In genomic region chr5:17272111-17272510, GRCh38 we compare ENCODE assay signal across 25 cellular contexts. TPM values are rescaled to one million over a fixed set of nuclear protein-coding genes. Genes with fewer than 3 reads are reported as not detected.
DNase-seq lines count a peak whose midpoint lies in the region; ATAC-seq and TF ChIP-seq lines count a peak whose summit lies in the region.
"Had no signal": no experiment of that assay in that cellular context is flagged by ENCODE, and none has a peak within 500 bp of the region (broad histone marks: within the 10 kb centered on the region; RNA-seq: fewer than 3 reads in every experiment).

No MANE protein-coding gene starts in this region.

- peaks cover 31% of the 10 kb centered on the region for H3K4me1 Mint-ChIP-seq in WTC11
- peaks cover 44 to 77% (median 45%) of the 10 kb centered on the region in 3 donors for H3K4me1 Mint-ChIP-seq in naive B cell
- H3K4me1 Mint-ChIP-seq: CD4-positive, alpha-beta memory T cell had no signal

- H3K79me2 ChIP-seq in Karpas-422 (ENCODE audit: low read length): peaks cover 12% of the 10 kb centered on the region; the same call in 1 of the 2 replicates

- H2AFZ ChIP-seq in Karpas-422 (ENCODE audit: low read length): no peak overlapping the region

- CTCF ChIA-PET in A673 (lab: Charles Lee): no interaction called here
- CTCF ChIA-PET in WTC11 (lab: Charles Lee): interaction anchor here (1.1 kb wide), 1 partner anchor 13 kb away, joined by 4 read pairs; no protein-coding TSS in a partner anchor

- no peaks in the 10 kb centered on the region for H3K27me3 Mint-ChIP-seq in WTC11 (ENCODE audit: low read depth)
- H3K27me3 Mint-ChIP-seq in naive B cell: no peaks in the 10 kb centered on the region
- H3K27me3 Mint-ChIP-seq: CD4-positive, alpha-beta memory T cell had no signal

- no peak overlapping the region for H3K4me3 Mint-ChIP-seq in WTC11
- no peak overlapping the region for H3K4me3 Mint-ChIP-seq in naive B cell
- H3K4me3 Mint-ChIP-seq: CD4-positive, alpha-beta memory T cell; H9 had no signal

- no peaks in the 10 kb centered on the region for H3K9me3 ChIP-seq in A673 (ENCODE audit: low read depth, low read length, poor library complexity, severe bottlenecking)
- H3K9me3 ChIP-seq in Karpas-422 (ENCODE audit: low read length): no peaks in the 10 kb centered on the region
- no peaks in the 10 kb centered on the region for H3K9me3 ChIP-seq in sigmoid colon
- H3K9me3 ChIP-seq in Peyer's patch: no peaks in the 10 kb centered on the region
- H3K9me3 ChIP-seq: Caco-2, MG63, SK-N-SH had no signal

- no peak for TF ChIP-seq EP300 in sigmoid colon (IDR thresholded peaks at IDR 0.05)

- no peak overlapping the region for H3K4me3 ChIP-seq in A673 (ENCODE audit: low read depth, low read length, poor library complexity, severe bottlenecking)
- H3K4me3 ChIP-seq in Karpas-422 (ENCODE audit: low read length): no peak overlapping the region
- no peak overlapping the region for H3K4me3 ChIP-seq in sigmoid colon
- no peak overlapping the region for H3K4me3 ChIP-seq in Peyer's patch
- H3K4me3 ChIP-seq: MG63 had no signal

- DNase-seq in A673 (ENCODE audit: low spot score) (no peak), Karpas-422 (no peak), WTC11 (ENCODE audit: low spot score) (no peak), naive B cell (no peak), AML-193 (lab: John Stamatoyannopoulos, UW) (no peak), sigmoid colon (no peak), Peyer's patch (no peak)
- DNase-seq: 8988T; C1 segment of cervical spinal cord; Caco-2; CD4-positive, alpha-beta memory T cell; DMS79 treated with DMSO at 0.1 percent for 48 hours; GF-D8; H9; KBM-7; MG63; NCI-H1105 treated with DMSO at 0.1 percent for 48 hours; NCI-H146; NCI-H2029; NCI-H446 treated with DMSO at 0.1 percent for 48 hours; NCI-H526 treated with DMSO at 0.1 percent for 48 hours; OCI-M1; SIG-M5; SK-N-SH had no signal

- no peaks in the 10 kb centered on the region for H4K20me1 ChIP-seq in Karpas-422 (ENCODE audit: insufficient read depth, low read depth, low read length)

- WGBS in sigmoid colon, 2 donors: 91 to 95% methylated on average over 3 of the region's 3 CpGs

- H3K36me3 ChIP-seq in A673 (ENCODE audit: insufficient read depth, low read length, poor library complexity, severe bottlenecking) (peaks cover 46% of the 10 kb centered on the region), Karpas-422 (ENCODE audit: insufficient read depth, low read length) (no peaks in the 10 kb centered on the region), sigmoid colon (no peaks in the 10 kb centered on the region), Peyer's patch (no peaks in the 10 kb centered on the region)

- ATAC-seq in WTC11 (peak; percentile 84), naive B cell (ENCODE audit: low read depth in 2 of 2) (no peak), GM21515 (IDR thresholded peaks at IDR 0.05; ENCODE audit: unreplicated experiment) (no peak)

- H3K27ac ChIP-seq in A673 (ENCODE audit: low read depth, low read length, poor library complexity, severe bottlenecking) (peak overlapping the region; percentile 54), Karpas-422 (ENCODE audit: low read length) (no peak overlapping the region; the same call in 1 of the 2 replicates), sigmoid colon (no peak overlapping the region), Peyer's patch (no peak overlapping the region)

- no peaks in the 10 kb centered on the region for H3K9me2 ChIP-seq in Karpas-422 (replicated peaks; ENCODE audit: insufficient read depth, low read length)
- H3K9me2 ChIP-seq: SK-N-SH had no signal

- peaks cover 31% of the 10 kb centered on the region for H3K36me3 Mint-ChIP-seq in WTC11
- peaks cover 15 to 21% of the 10 kb centered on the region in 2 donors for H3K36me3 Mint-ChIP-seq in naive B cell
- H3K36me3 Mint-ChIP-seq: CD4-positive, alpha-beta memory T cell had no signal

- H3K9ac ChIP-seq in Karpas-422 (ENCODE audit: low read length): no peak overlapping the region
- H3K9ac ChIP-seq: SK-N-SH had no signal

- H3K27me3 ChIP-seq in A673 (replicated peaks; ENCODE audit: insufficient read depth, low read depth, low read length, poor library complexity): no peaks in the 10 kb centered on the region
- H3K27me3 ChIP-seq in Karpas-422 (ENCODE audit: low read length): no peaks in the 10 kb centered on the region
- no peaks in the 10 kb centered on the region for H3K27me3 ChIP-seq in sigmoid colon
- no peaks in the 10 kb centered on the region for H3K27me3 ChIP-seq in Peyer's patch
- H3K27me3 ChIP-seq: MG63 had no signal

- H3K27ac Mint-ChIP-seq in WTC11 (peak overlapping the region; percentile 38; the same call in 1 of the 2 replicates), naive B cell (peak overlapping the region in 4 of 6 donors; percentile 35 to 82 (median 67))
- H3K27ac Mint-ChIP-seq: CD4-positive, alpha-beta memory T cell; H9 had no signal

- H3K4me2 ChIP-seq in Karpas-422 (ENCODE audit: low read depth, low read length, poor library complexity, severe bottlenecking): peak overlapping the region; percentile 56
- H3K4me2 ChIP-seq: SK-N-SH had no signal

- TF ChIP-seq CTCF in A673 (conservative IDR thresholded peaks at IDR 0.05; ENCODE audit: low read depth, low read length): no peak
- no peak for TF ChIP-seq CTCF in WTC11 (IDR thresholded peaks at IDR 0.05)
- TF ChIP-seq CTCF in sigmoid colon (IDR thresholded peaks at IDR 0.05): no peak
- TF ChIP-seq CTCF in Peyer's patch (IDR thresholded peaks at IDR 0.05): no peak

- no TSS peak for BruUV-seq in A673 (replicated peaks; lab: Mats Ljungman, UMichigan)

- intact Hi-C loops in A673 (cut with micrococcal nuclease; ENCODE audit: unreplicated experiment): no loop called here
- intact Hi-C loops in sigmoid colon (cut with DNase I): no loop called here

- peaks cover 38% of the 10 kb centered on the region for H3K4me1 ChIP-seq in A673 (ENCODE audit: insufficient read depth, low read length, poor library complexity, severe bottlenecking)
- peaks cover 60% of the 10 kb centered on the region for H3K4me1 ChIP-seq in Karpas-422 (ENCODE audit: low read length)
- H3K4me1 ChIP-seq in sigmoid colon: no peaks in the 10 kb centered on the region
- H3K4me1 ChIP-seq in Peyer's patch: peaks cover 0 to 7% (median 2%) of the 10 kb centered on the region in 4 donors
- H3K4me1 ChIP-seq: Caco-2 had no signal

- POLR2A ChIA-PET in A673 (lab: Charles Lee; ENCODE audit: low non-redundant PET): no interaction called here
- POLR2A ChIA-PET in WTC11 (lab: Charles Lee): no interaction called here

- TF ChIP-seq POLR2A in sigmoid colon (IDR thresholded peaks at IDR 0.05) (no peak), Peyer's patch (IDR thresholded peaks at IDR 0.05) (no peak)

- H3K9me3 Mint-ChIP-seq in WTC11 (peaks cover 3% of the 10 kb centered on the region; the same call in 1 of the 2 replicates), naive B cell (peaks cover 3 to 14% (median 8%) of the 10 kb centered on the region in 7 donors)
- H3K9me3 Mint-ChIP-seq: H9 had no signal

TF ChIP-seq in WTC11, 78 proteins besides CTCF, POLR2A, EP300 and RAD21:
- TF ChIP-seq GTF2I (CRISPR knock-in tag; conservative IDR thresholded peaks at IDR 0.05) (no peak), ZNF396 (CRISPR knock-in tag; IDR thresholded peaks at IDR 0.05; ENCODE audit: borderline replicate concordance) (no peak), ZNF317 (CRISPR knock-in tag; IDR thresholded peaks at IDR 0.05; ENCODE audit: borderline replicate concordance, low read depth) (no peak), ZBTB21 (CRISPR knock-in tag; IDR thresholded peaks at IDR 0.05; ENCODE audit: borderline replicate concordance) (no peak), SMAD3 (CRISPR knock-in tag; IDR thresholded peaks at IDR 0.05; ENCODE audit: borderline replicate concordance) (no peak), ZNF671 (CRISPR knock-in tag; IDR thresholded peaks at IDR 0.05) (no peak), RELA (CRISPR knock-in tag; IDR thresholded peaks at IDR 0.05; ENCODE audit: borderline replicate concordance) (no peak), NR3C1 (CRISPR knock-in tag; conservative IDR thresholded peaks at IDR 0.05; ENCODE audit: low read depth) (no peak), MYBL2 (CRISPR knock-in tag; IDR thresholded peaks at IDR 0.05) (no peak), ETV6 (CRISPR knock-in tag; IDR thresholded peaks at IDR 0.05) (no peak), TEAD1 (CRISPR knock-in tag; IDR thresholded peaks at IDR 0.05) (no peak), PRRX2 (CRISPR knock-in tag; IDR thresholded peaks at IDR 0.05) (no peak), JAZF1 (CRISPR knock-in tag; IDR thresholded peaks at IDR 0.05) (no peak)
- TF ChIP-seq, protein P1, sequence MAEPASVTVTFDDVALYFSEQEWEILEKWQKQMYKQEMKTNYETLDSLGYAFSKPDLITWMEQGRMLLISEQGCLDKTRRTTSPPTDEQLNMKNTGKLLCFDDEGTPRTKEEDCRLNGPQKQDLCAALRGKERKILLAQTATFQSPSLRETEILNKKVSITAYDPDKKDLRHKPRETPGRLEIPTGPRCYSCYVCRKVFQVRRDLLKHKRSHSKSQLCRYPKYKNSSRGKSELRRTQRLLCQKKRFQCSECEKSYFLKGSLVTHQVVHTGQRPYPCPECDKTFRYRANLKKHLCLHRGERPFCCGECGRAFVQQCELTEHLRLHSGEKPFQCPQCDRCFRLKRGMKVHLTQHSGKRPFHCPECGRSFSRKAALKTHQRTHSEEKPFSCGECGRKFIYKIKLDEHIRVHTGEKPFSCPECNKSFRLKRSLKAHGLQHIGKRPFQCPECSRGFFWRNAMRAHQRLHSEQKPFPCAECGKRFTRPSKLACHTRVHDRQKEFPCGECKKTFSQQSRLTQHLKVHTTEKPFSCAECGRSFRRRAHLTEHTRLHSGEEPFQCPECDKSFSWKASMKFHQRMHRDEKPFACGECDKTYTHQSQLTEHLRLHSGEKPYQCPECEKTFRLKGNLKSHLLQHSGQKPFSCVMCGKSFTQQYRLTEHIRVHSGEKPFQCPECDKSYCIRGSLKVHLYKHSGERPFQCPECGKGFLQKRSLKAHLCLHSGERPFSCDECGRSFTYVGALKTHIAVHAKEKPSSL (CRISPR knock-in tag; conservative IDR thresholded peaks at IDR 0.05): no peak
TF ChIP-seq in WTC11: peak in this region for 0.

RNA-seq across cellular contexts. Expression of gene BASP1, which starts 54.7 kb away (rescaled TPM):
- 394 and 397 TPM in 2 replicates for total RNA-seq in A673 (2021)
- total RNA-seq in Karpas-422 (2014; rRNA removed; shearing (Covaris generic); ENCODE audit: low replicate concordance): 25.8 and 34.6 TPM in 2 replicates
- 108 to 123 TPM (median 119 TPM) in 3 replicates for total RNA-seq in WTC11 (2021)
- 100 to 1,000 TPM in 2 of 6 donors, 10 to 100 TPM in 4; 64.4 to 149 (median 82.2) TPM for polyA plus RNA-seq in naive B cell (ENCODE audit: low read depth in 6 of 6)
- 10 to 100 TPM in 2 of 4 donors, 1 to 10 TPM in 2; 8.6 to 12.2 (median 10.2) TPM for total RNA-seq in sigmoid colon
- 10 to 100 TPM in 2 of 3 donors, 1 to 10 TPM in 1; 7.4 to 18.6 (median 15.6) TPM for polyA plus RNA-seq in sigmoid colon
- 10 to 100 TPM in 1 of 4 donors, 1 to 10 TPM in 2, not detected in 1; 6.7 to 39.6 (median 8.0) TPM for total RNA-seq in Peyer's patch
